In the genomic region with DNA sequence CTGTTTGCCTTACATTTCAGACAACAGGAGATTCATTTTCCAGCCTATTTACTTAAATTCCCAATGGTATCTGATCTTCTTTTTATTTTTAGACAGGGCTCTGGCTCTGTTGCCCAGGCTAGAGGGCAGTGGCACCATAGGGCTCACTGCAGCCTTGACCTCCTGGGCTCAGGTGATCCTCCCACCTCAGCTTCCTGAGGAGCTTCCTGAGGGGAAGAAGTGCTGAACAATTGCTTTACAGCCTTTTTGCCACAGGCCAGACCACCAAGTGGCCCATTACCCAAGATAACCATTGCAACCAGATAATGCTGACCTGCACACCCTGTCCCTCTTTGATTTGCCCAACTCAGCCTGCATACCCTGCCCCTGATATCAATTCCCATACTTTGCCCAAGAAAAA, we compare ENCODE assay signal across 1 cellular context.
TF ChIP-seq lines count a peak whose summit lies in the region.

No MANE protein-coding gene starts in this region.

TF ChIP-seq in HepG2, 621 proteins besides CTCF, POLR2A, EP300 and RAD21 (continued from another document):
- TF ChIP-seq KLF9 (CRISPR knock-in tag; IDR thresholded peaks at IDR 0.05; ENCODE audit: low read depth): no peak
- 0 out of 2 replicates have a peak, but pooled peaks have one; percentile 30 for TF ChIP-seq ZNF121 (CRISPR knock-in tag; IDR thresholded peaks at IDR 0.05)
- TF ChIP-seq ETV5 (CRISPR knock-in tag; IDR thresholded peaks at IDR 0.05; ENCODE audit: borderline replicate concordance): no peak
- no peak for TF ChIP-seq IRF2 (CRISPR knock-in tag; IDR thresholded peaks at IDR 0.05)
- no peak for TF ChIP-seq JDP2 (CRISPR knock-in tag; IDR thresholded peaks at IDR 0.05; ENCODE audit: borderline replicate concordance)
- TF ChIP-seq ARNTL (CRISPR knock-in tag; IDR thresholded peaks at IDR 0.05): no peak
- 0 out of 2 replicates have a peak, but pooled peaks have one; percentile 24 for TF ChIP-seq RXRB (CRISPR knock-in tag; IDR thresholded peaks at IDR 0.05; ENCODE audit: borderline replicate concordance)
- peak; percentile 50; the same call in 1 of the 2 replicates for TF ChIP-seq RARA (CRISPR knock-in tag; IDR thresholded peaks at IDR 0.05)
- TF ChIP-seq NR2F6 (IDR thresholded peaks at IDR 0.05): no peak; the same call in 1 of the 2 replicates
- peak; percentile 59 for TF ChIP-seq NR2F6 (CRISPR knock-in tag; IDR thresholded peaks at IDR 0.05)
- no peak for TF ChIP-seq SOX13 (IDR thresholded peaks at IDR 0.05)
- peak in 1 of 2 experiments; percentile 14; a peak in 1 of 4 replicates for TF ChIP-seq SOX13 (CRISPR knock-in tag; conservative IDR thresholded peaks at IDR 0.05 in 1 of 2, IDR thresholded peaks at IDR 0.05 in 1 of 2)
- TF ChIP-seq CBX1 (IDR thresholded peaks at IDR 0.05; ENCODE audit: low read depth): no peak
- no peak for TF ChIP-seq ZNF180 (CRISPR knock-in tag; IDR thresholded peaks at IDR 0.05; ENCODE audit: borderline replicate concordance, low read depth)
- TF ChIP-seq EEA1 (CRISPR knock-in tag; IDR thresholded peaks at IDR 0.05; ENCODE audit: borderline replicate concordance): no peak
- TF ChIP-seq, protein P1, sequence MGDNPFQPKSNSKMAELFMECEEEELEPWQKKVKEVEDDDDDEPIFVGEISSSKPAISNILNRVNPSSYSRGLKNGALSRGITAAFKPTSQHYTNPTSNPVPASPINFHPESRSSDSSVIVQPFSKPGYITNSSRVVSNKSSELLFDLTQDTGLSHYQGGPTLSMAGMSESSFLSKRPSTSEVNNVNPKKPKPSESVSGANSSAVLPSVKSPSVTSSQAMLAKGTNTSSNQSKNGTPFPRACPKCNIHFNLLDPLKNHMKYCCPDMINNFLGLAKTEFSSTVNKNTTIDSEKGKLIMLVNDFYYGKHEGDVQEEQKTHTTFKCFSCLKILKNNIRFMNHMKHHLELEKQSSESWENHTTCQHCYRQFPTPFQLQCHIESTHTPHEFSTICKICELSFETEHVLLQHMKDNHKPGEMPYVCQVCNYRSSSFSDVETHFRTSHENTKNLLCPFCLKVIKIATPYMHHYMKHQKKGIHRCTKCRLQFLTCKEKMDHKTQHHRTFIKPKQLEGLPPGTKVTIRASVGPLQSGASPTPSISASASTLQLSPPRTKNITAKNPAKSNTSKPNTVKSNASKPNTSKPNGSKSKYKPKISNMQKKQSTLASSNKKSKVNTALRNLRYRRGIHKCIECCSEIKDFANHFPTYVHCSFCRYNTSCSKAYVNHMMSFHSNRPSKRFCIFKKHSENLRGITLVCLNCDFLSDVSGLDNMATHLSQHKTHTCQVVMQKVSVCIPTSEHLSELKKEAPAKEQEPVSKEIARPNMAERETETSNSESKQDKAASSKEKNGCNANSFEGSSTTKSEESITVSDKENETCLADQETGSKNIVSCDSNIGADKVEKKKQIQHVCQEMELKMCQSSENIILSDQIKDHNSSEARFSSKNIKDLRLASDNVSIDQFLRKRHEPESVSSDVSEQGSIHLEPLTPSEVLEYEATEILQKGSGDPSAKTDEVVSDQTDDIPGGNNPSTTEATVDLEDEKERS (CRISPR knock-in tag; IDR thresholded peaks at IDR 0.05): no peak
- TF ChIP-seq KDM3A (CRISPR knock-in tag; IDR thresholded peaks at IDR 0.05; ENCODE audit: low read depth): no peak
- TF ChIP-seq, protein P2, sequence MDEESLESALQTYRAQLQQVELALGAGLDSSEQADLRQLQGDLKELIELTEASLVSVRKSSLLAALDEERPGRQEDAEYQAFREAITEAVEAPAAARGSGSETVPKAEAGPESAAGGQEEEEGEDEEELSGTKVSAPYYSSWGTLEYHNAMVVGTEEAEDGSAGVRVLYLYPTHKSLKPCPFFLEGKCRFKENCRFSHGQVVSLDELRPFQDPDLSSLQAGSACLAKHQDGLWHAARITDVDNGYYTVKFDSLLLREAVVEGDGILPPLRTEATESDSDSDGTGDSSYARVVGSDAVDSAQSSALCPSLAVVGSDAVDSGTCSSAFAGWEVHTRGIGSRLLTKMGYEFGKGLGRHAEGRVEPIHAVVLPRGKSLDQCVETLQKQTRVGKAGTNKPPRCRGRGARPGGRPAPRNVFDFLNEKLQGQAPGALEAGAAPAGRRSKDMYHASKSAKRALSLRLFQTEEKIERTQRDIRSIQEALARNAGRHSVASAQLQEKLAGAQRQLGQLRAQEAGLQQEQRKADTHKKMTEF (CRISPR knock-in tag; IDR thresholded peaks at IDR 0.05): peak; percentile 21; the same call in 1 of the 2 replicates
- no peak for TF ChIP-seq PCBP1 (IDR thresholded peaks at IDR 0.05; ENCODE audit: borderline replicate concordance, low read depth, low read length)
- no peak for TF ChIP-seq ZNF207 (IDR thresholded peaks at IDR 0.05; ENCODE audit: borderline replicate concordance)
- TF ChIP-seq RAD51 (IDR thresholded peaks at IDR 0.05; ENCODE audit: borderline replicate concordance): no peak
- no peak for TF ChIP-seq ZNF567 (CRISPR knock-in tag; IDR thresholded peaks at IDR 0.05; ENCODE audit: borderline replicate concordance)
- TF ChIP-seq NONO (IDR thresholded peaks at IDR 0.05): no peak
- no peak for TF ChIP-seq NONO (CRISPR knock-in tag; conservative IDR thresholded peaks at IDR 0.05)
- no peak for TF ChIP-seq ZNF10 (CRISPR knock-in tag; IDR thresholded peaks at IDR 0.05; ENCODE audit: borderline replicate concordance, low read depth)
- no peak for TF ChIP-seq GTF2F1 (IDR thresholded peaks at IDR 0.05; ENCODE audit: low read length)
- 0 out of 2 replicates have a peak, but pooled peaks have one; percentile 7 for TF ChIP-seq ZNF644 (CRISPR knock-in tag; IDR thresholded peaks at IDR 0.05; ENCODE audit: low read depth)
- no peak for TF ChIP-seq ZKSCAN1 (IDR thresholded peaks at IDR 0.05; ENCODE audit: low read length)
- TF ChIP-seq TP53 (CRISPR knock-in tag; conservative IDR thresholded peaks at IDR 0.05): no peak
- peak; percentile 44; the same call in 1 of the 2 replicates for TF ChIP-seq ZMYM4 (CRISPR knock-in tag; IDR thresholded peaks at IDR 0.05)
- TF ChIP-seq ZFP36 (IDR thresholded peaks at IDR 0.05; ENCODE audit: borderline replicate concordance, low read depth, low read length, partially characterized antibody): no peak
- TF ChIP-seq, protein P3, sequence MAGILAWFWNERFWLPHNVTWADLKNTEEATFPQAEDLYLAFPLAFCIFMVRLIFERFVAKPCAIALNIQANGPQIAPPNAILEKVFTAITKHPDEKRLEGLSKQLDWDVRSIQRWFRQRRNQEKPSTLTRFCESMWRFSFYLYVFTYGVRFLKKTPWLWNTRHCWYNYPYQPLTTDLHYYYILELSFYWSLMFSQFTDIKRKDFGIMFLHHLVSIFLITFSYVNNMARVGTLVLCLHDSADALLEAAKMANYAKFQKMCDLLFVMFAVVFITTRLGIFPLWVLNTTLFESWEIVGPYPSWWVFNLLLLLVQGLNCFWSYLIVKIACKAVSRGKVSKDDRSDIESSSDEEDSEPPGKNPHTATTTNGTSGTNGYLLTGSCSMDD (CRISPR knock-in tag; IDR thresholded peaks at IDR 0.05): no peak
- TF ChIP-seq ZNF124 (CRISPR knock-in tag; IDR thresholded peaks at IDR 0.05): no peak
- TF ChIP-seq, protein P4, sequence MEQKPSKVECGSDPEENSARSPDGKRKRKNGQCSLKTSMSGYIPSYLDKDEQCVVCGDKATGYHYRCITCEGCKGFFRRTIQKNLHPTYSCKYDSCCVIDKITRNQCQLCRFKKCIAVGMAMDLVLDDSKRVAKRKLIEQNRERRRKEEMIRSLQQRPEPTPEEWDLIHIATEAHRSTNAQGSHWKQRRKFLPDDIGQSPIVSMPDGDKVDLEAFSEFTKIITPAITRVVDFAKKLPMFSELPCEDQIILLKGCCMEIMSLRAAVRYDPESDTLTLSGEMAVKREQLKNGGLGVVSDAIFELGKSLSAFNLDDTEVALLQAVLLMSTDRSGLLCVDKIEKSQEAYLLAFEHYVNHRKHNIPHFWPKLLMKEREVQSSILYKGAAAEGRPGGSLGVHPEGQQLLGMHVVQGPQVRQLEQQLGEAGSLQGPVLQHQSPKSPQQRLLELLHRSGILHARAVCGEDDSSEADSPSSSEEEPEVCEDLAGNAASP (CRISPR knock-in tag; IDR thresholded peaks at IDR 0.05; ENCODE audit: borderline replicate concordance): peak; percentile 14; the same call in 1 of the 2 replicates
- no peak for TF ChIP-seq NFYC (CRISPR knock-in tag; IDR thresholded peaks at IDR 0.05)
- TF ChIP-seq ZNF136 (CRISPR knock-in tag; IDR thresholded peaks at IDR 0.05; ENCODE audit: low read depth): no peak
- TF ChIP-seq ZNF431 (CRISPR knock-in tag; IDR thresholded peaks at IDR 0.05; ENCODE audit: borderline replicate concordance, low read depth): no peak
- TF ChIP-seq MZF1 (CRISPR knock-in tag; IDR thresholded peaks at IDR 0.05; ENCODE audit: borderline replicate concordance): no peak
- no peak for TF ChIP-seq NFATC3 (CRISPR knock-in tag; IDR thresholded peaks at IDR 0.05)
- no peak for TF ChIP-seq GATAD1 (CRISPR knock-in tag; IDR thresholded peaks at IDR 0.05)
- TF ChIP-seq, protein P5, sequence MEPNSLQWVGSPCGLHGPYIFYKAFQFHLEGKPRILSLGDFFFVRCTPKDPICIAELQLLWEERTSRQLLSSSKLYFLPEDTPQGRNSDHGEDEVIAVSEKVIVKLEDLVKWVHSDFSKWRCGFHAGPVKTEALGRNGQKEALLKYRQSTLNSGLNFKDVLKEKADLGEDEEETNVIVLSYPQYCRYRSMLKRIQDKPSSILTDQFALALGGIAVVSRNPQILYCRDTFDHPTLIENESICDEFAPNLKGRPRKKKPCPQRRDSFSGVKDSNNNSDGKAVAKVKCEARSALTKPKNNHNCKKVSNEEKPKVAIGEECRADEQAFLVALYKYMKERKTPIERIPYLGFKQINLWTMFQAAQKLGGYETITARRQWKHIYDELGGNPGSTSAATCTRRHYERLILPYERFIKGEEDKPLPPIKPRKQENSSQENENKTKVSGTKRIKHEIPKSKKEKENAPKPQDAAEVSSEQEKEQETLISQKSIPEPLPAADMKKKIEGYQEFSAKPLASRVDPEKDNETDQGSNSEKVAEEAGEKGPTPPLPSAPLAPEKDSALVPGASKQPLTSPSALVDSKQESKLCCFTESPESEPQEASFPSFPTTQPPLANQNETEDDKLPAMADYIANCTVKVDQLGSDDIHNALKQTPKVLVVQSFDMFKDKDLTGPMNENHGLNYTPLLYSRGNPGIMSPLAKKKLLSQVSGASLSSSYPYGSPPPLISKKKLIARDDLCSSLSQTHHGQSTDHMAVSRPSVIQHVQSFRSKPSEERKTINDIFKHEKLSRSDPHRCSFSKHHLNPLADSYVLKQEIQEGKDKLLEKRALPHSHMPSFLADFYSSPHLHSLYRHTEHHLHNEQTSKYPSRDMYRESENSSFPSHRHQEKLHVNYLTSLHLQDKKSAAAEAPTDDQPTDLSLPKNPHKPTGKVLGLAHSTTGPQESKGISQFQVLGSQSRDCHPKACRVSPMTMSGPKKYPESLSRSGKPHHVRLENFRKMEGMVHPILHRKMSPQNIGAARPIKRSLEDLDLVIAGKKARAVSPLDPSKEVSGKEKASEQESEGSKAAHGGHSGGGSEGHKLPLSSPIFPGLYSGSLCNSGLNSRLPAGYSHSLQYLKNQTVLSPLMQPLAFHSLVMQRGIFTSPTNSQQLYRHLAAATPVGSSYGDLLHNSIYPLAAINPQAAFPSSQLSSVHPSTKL (CRISPR knock-in tag; IDR thresholded peaks at IDR 0.05): peak; percentile 25; the same call in 1 of the 2 replicates
- no peak for TF ChIP-seq THAP11 (CRISPR knock-in tag; IDR thresholded peaks at IDR 0.05)
- TF ChIP-seq MIXL1 (CRISPR knock-in tag; IDR thresholded peaks at IDR 0.05): no peak
- TF ChIP-seq SNAPC2 (CRISPR knock-in tag; IDR thresholded peaks at IDR 0.05): no peak
